Comparison of ENCODE assay signal across 1 cellular context in the genomic region with DNA sequence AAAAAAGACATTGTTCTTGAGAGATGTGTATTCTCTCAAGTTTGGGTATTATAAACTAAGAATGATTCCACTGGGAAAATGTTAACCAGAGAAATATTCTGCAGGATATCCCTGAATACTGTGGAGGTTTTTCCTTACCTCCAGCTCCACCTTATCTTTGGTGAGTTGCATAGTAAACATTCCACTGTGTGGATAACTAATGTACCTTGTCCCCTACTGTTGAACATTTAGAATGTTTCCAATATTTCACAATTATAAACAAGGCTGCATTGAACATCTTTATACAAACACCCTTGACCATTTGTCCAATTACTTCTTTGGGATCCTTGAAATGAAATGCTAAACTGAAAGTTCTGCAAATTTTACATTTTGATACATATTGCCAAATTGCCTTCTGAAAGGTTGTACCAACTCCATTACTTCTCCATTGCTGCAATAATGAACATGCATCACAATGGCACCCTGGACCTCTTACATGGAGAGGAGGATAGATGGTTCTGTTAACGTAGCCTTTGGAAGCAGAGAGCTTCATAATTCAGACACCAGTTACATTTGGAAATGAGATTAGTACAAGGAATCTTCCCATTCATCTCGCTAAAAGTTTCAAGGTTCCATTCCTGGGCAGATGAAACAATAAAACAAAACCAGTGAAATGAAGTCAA.
TF ChIP-seq lines count a peak whose summit lies in the region.

No MANE protein-coding gene starts in this region.

TF ChIP-seq in HepG2, 621 proteins besides CTCF, POLR2A, EP300 and RAD21 (continued from another document and continues in another):
- TF ChIP-seq PRDM15 (CRISPR knock-in tag; IDR thresholded peaks at IDR 0.05) (no peak), ZFAT (CRISPR knock-in tag; conservative IDR thresholded peaks at IDR 0.05) (no peak), ZNF205 (CRISPR knock-in tag; IDR thresholded peaks at IDR 0.05) (0 out of 2 replicates have a peak, but pooled peaks have one; percentile 15), ZNF552 (CRISPR knock-in tag; IDR thresholded peaks at IDR 0.05; ENCODE audit: borderline replicate concordance) (no peak), RARA (CRISPR knock-in tag; IDR thresholded peaks at IDR 0.05) (peak; percentile 58), ZSCAN9 (CRISPR knock-in tag; IDR thresholded peaks at IDR 0.05; ENCODE audit: borderline replicate concordance) (peak; percentile 74; the same call in 1 of the 2 replicates), ZNF543 (CRISPR knock-in tag; IDR thresholded peaks at IDR 0.05) (no peak), ZNF660 (CRISPR knock-in tag; IDR thresholded peaks at IDR 0.05; ENCODE audit: borderline replicate concordance, low read depth) (no peak), IRF1 (CRISPR knock-in tag; IDR thresholded peaks at IDR 0.05; ENCODE audit: low read depth) (no peak), BRD4 (CRISPR knock-in tag; IDR thresholded peaks at IDR 0.05) (no peak), HDAC1 (CRISPR knock-in tag; IDR thresholded peaks at IDR 0.05) (peak; percentile 58; the same call in 1 of the 2 replicates), ZIK1 (CRISPR knock-in tag; IDR thresholded peaks at IDR 0.05; ENCODE audit: borderline replicate concordance, low read depth) (no peak), ZNF615 (CRISPR knock-in tag; IDR thresholded peaks at IDR 0.05; ENCODE audit: borderline replicate concordance) (no peak), ZNF136 (CRISPR knock-in tag; IDR thresholded peaks at IDR 0.05; ENCODE audit: low read depth) (no peak), WIZ (CRISPR knock-in tag; IDR thresholded peaks at IDR 0.05) (no peak), ZFP36L1 (CRISPR knock-in tag; IDR thresholded peaks at IDR 0.05) (peak; percentile 80; the same call in 1 of the 2 replicates), MTF1 (CRISPR knock-in tag; IDR thresholded peaks at IDR 0.05) (no peak), SATB2 (CRISPR knock-in tag; IDR thresholded peaks at IDR 0.05) (no peak), ZNF781 (CRISPR knock-in tag; IDR thresholded peaks at IDR 0.05; ENCODE audit: borderline replicate concordance, not compliant biosample characterization) (no peak), MEIS1 (CRISPR knock-in tag; IDR thresholded peaks at IDR 0.05; ENCODE audit: borderline replicate concordance) (no peak), REL (CRISPR knock-in tag; conservative IDR thresholded peaks at IDR 0.05) (no peak), HNRNPUL1 (IDR thresholded peaks at IDR 0.05; ENCODE audit: low read depth, low read length) (no peak), HCFC1 (IDR thresholded peaks at IDR 0.05; ENCODE audit: low read depth, low read length) (no peak), NFRKB (IDR thresholded peaks at IDR 0.05) (no peak), RFXANK (CRISPR knock-in tag; IDR thresholded peaks at IDR 0.05) (no peak), ELF3 (CRISPR knock-in tag; IDR thresholded peaks at IDR 0.05) (peak; percentile 75), THYN1 (CRISPR knock-in tag; IDR thresholded peaks at IDR 0.05; ENCODE audit: borderline replicate concordance, low read depth) (no peak), REPIN1 (CRISPR knock-in tag; IDR thresholded peaks at IDR 0.05; ENCODE audit: borderline replicate concordance, low read depth) (peak; percentile 54; the same call in 1 of the 2 replicates), ZNF343 (CRISPR knock-in tag; IDR thresholded peaks at IDR 0.05) (no peak), ZNF280D (CRISPR knock-in tag; IDR thresholded peaks at IDR 0.05) (peak; percentile 97), KAT8 (CRISPR knock-in tag; IDR thresholded peaks at IDR 0.05) (peak; percentile 50; the same call in 1 of the 2 replicates), CC2D1A (CRISPR knock-in tag; IDR thresholded peaks at IDR 0.05) (no peak), ZNF296 (CRISPR knock-in tag; conservative IDR thresholded peaks at IDR 0.05) (no peak), PRDM4 (CRISPR knock-in tag; IDR thresholded peaks at IDR 0.05; ENCODE audit: borderline replicate concordance) (no peak), ZEB1 (IDR thresholded peaks at IDR 0.05; ENCODE audit: insufficient replicate concordance, low read depth) (peak; percentile 62), ZNF530 (CRISPR knock-in tag; IDR thresholded peaks at IDR 0.05; ENCODE audit: low read depth) (no peak), SNRNP70 (IDR thresholded peaks at IDR 0.05; ENCODE audit: low read depth, low read length) (no peak), SAP130 (CRISPR knock-in tag; IDR thresholded peaks at IDR 0.05; ENCODE audit: low read depth) (peak; percentile 73), ZNF326 (CRISPR knock-in tag; IDR thresholded peaks at IDR 0.05; ENCODE audit: borderline replicate concordance) (no peak), MBD4 (IDR thresholded peaks at IDR 0.05; ENCODE audit: borderline replicate concordance, low read length) (no peak), KDM3A (CRISPR knock-in tag; IDR thresholded peaks at IDR 0.05; ENCODE audit: low read depth) (no peak), MXI1 (IDR thresholded peaks at IDR 0.05; ENCODE audit: borderline replicate concordance, low read depth, low read length) (no peak), ZNF124 (CRISPR knock-in tag; IDR thresholded peaks at IDR 0.05) (peak; percentile 94), POLR2AphosphoS2 (IDR thresholded peaks at IDR 0.05; ENCODE audit: low read depth, low read length) (no peak), ZFY (CRISPR knock-in tag; IDR thresholded peaks at IDR 0.05) (no peak), ATAD3A (CRISPR knock-in tag; IDR thresholded peaks at IDR 0.05) (no peak), U2AF1 (optimal IDR thresholded peaks at IDR 0.05; ENCODE audit: low read depth, low read length) (no peak), RCOR2 (CRISPR knock-in tag; IDR thresholded peaks at IDR 0.05) (peak; percentile 93), HHEX (CRISPR knock-in tag; IDR thresholded peaks at IDR 0.05) (peak; percentile 75), SRSF4 (IDR thresholded peaks at IDR 0.05; ENCODE audit: low read depth, low read length, poor library complexity, severe bottlenecking) (no peak), ZNF549 (CRISPR knock-in tag; IDR thresholded peaks at IDR 0.05) (peak; percentile 75; the same call in 1 of the 2 replicates)
- TF ChIP-seq, protein P1, sequence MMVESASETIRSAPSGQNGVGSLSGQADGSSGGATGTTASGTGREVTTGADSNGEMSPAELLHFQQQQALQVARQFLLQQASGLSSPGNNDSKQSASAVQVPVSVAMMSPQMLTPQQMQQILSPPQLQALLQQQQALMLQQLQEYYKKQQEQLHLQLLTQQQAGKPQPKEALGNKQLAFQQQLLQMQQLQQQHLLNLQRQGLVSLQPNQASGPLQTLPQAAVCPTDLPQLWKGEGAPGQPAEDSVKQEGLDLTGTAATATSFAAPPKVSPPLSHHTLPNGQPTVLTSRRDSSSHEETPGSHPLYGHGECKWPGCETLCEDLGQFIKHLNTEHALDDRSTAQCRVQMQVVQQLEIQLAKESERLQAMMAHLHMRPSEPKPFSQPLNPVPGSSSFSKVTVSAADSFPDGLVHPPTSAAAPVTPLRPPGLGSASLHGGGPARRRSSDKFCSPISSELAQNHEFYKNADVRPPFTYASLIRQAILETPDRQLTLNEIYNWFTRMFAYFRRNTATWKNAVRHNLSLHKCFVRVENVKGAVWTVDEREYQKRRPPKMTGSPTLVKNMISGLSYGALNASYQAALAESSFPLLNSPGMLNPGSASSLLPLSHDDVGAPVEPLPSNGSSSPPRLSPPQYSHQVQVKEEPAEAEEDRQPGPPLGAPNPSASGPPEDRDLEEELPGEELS (CRISPR knock-in tag; IDR thresholded peaks at IDR 0.05), result peak; percentile 97
- TF ChIP-seq, protein P2, sequence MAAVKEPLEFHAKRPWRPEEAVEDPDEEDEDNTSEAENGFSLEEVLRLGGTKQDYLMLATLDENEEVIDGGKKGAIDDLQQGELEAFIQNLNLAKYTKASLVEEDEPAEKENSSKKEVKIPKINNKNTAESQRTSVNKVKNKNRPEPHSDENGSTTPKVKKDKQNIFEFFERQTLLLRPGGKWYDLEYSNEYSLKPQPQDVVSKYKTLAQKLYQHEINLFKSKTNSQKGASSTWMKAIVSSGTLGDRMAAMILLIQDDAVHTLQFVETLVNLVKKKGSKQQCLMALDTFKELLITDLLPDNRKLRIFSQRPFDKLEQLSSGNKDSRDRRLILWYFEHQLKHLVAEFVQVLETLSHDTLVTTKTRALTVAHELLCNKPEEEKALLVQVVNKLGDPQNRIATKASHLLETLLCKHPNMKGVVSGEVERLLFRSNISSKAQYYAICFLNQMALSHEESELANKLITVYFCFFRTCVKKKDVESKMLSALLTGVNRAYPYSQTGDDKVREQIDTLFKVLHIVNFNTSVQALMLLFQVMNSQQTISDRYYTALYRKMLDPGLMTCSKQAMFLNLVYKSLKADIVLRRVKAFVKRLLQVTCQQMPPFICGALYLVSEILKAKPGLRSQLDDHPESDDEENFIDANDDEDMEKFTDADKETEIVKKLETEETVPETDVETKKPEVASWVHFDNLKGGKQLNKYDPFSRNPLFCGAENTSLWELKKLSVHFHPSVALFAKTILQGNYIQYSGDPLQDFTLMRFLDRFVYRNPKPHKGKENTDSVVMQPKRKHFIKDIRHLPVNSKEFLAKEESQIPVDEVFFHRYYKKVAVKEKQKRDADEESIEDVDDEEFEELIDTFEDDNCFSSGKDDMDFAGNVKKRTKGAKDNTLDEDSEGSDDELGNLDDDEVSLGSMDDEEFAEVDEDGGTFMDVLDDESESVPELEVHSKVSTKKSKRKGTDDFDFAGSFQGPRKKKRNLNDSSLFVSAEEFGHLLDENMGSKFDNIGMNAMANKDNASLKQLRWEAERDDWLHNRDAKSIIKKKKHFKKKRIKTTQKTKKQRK (IDR thresholded peaks at IDR 0.05; ENCODE audit: low read length), result no peak
